ENCODE assay signal across 3 cellular contexts in the genomic region with DNA sequence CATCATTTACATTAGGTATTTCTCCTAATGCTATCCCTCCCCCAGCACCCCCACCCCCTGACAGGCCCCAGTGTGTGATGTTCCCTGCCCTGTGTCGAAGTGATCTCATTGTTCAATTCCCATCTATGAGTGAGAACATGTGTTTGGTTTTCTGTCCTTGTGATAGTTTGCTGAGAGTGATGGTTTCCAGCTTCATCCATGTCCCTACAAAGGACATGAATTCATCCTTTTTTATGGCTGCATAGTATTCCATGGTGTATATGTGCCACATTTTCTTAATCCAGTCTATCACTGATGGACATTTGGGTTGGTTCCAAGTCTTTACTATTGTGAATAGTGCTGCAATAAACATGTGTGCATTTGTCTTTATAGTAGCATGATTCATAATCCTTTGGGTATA. TPM values are rescaled to one million over a fixed set of nuclear protein-coding genes. Genes with fewer than 3 reads are reported as not detected.
DNase-seq lines count a peak whose midpoint lies in the region; ATAC-seq, FAIRE-seq and TF ChIP-seq lines count a peak whose summit lies in the region.
"Not testable (repeated sequence)": the region's sequence is repeated elsewhere in the genome, so short reads cannot be mapped to it uniquely, and the experiment has no call there.

No MANE protein-coding gene starts in this region.

- H3K4me3 ChIP-seq in HEK293 (ENCODE audit: low read depth, low read length); K562: not testable (repeated sequence)

- not testable (repeated sequence) for H3K27me3 ChIP-seq in K562 (ENCODE audit: control insufficient read depth in 2 of 2, insufficient read depth in 2 of 2, low read length in 2 of 2)

- H2AFZ ChIP-seq in K562 (ENCODE audit: low read depth, low read length) = not testable (repeated sequence)

- not testable (repeated sequence) for H3K36me3 ChIP-seq in HEK293 (ENCODE audit: control insufficient read depth in 2 of 2, insufficient read depth in 1 of 2, low read length in 2 of 2)
- H3K36me3 ChIP-seq in K562 (ENCODE audit: control insufficient read depth, insufficient read depth, low read length) = peaks cover 20% of the 10 kb centered on the region; the same call in 2 of the 3 replicates

- not testable (repeated sequence) for ATAC-seq in SK-N-SH treated with all-trans-retinoic acid at 6 μM for 48 hours, K562

- not testable (repeated sequence) for H3K9ac ChIP-seq in K562 (ENCODE audit: insufficient read depth in 1 of 2, low read depth in 2 of 2, low read length in 2 of 2)

- not testable (repeated sequence) for H3K9me1 ChIP-seq in K562 (ENCODE audit: control insufficient read depth, insufficient read depth, low read length)

- WGBS in K562 (ENCODE audit: insufficient coverage, low coverage, missing lambda C conversion rate) = 100% methylated on average over 1 of the region's 1 CpG

- not testable (repeated sequence) for H3K9me3 ChIP-seq in HEK293 (ENCODE audit: control insufficient read depth, insufficient read depth, low read depth, low read length); K562 (replicated peaks; ENCODE audit: control insufficient read depth, insufficient read depth, low read depth, low read length)

- H3K79me2 ChIP-seq in K562 (ENCODE audit: control insufficient read depth, insufficient read depth, low read length) = not testable (repeated sequence)

- in situ Hi-C loops in K562 (cut with MboI) = not testable (repeated sequence)

- not testable (repeated sequence) for TF ChIP-seq POLR2A in K562 (conservative IDR thresholded peaks at IDR 0.05)

- TF ChIP-seq RAD21 in K562 (CRISPR knock-in tag; conservative IDR thresholded peaks at IDR 0.05 in 1 of 2, IDR thresholded peaks at IDR 0.05 in 1 of 2) = not testable (repeated sequence)

- intact Hi-C loops in K562 (cut with micrococcal nuclease) = not testable (repeated sequence)

- H3K4me1 ChIP-seq in HEK293 (ENCODE audit: control insufficient read depth, insufficient read depth, low read length); K562 (replicated peaks in 1 of 2; ENCODE audit: control insufficient read depth in 2 of 2, insufficient read depth in 2 of 2, low read length in 2 of 2): not testable (repeated sequence)

- POLR2A ChIA-PET in HEK293 (lab: Yijun Ruan, JAX); K562 (lab: Yijun Ruan, JAX): not testable (repeated sequence)

- H3K4me2 ChIP-seq in K562 (ENCODE audit: insufficient read depth, low read length) = not testable (repeated sequence)

- FAIRE-seq in K562 (lab: Jason Lieb, UNC) = not testable (repeated sequence)

- H4K20me1 ChIP-seq in K562 (replicated peaks; ENCODE audit: control insufficient read depth, insufficient read depth, low read length) = not testable (repeated sequence)

- CTCF ChIA-PET in HEK293 (lab: Yijun Ruan, JAX) = interaction anchor here (0.6 to 1.2 kb wide), 2 partner anchors 166 to 344 kb away, joined by 3 read pairs; no protein-coding TSS in a partner anchor
- CTCF ChIA-PET in K562 (lab: Yijun Ruan, JAX; ENCODE audit: low intra/inter-chr PET ratio) = not testable (repeated sequence)

- not testable (repeated sequence) for TF ChIP-seq CTCF in HEK293 (tag by site-specific recombination; IDR thresholded peaks at IDR 0.05); K562 (IDR thresholded peaks at IDR 0.05 in 2 of 3, conservative IDR thresholded peaks at IDR 0.05 in 1 of 3; ENCODE audit: insufficient read depth in 2 of 3, low read depth in 1 of 3, low read length in 3 of 3)

- DNase-seq in K562 (ENCODE audit: extremely low read depth in 1 of 4, low spot score in 3 of 4) = not testable (repeated sequence)

- H3K27ac ChIP-seq in HEK293 (ENCODE audit: extremely low read depth, low read depth, low read length); K562 (ENCODE audit: extremely low read depth, low read depth, low read length): not testable (repeated sequence)

- BruUV-seq in K562 (replicated peaks; lab: Mats Ljungman, UMichigan) = not testable (repeated sequence)

- not testable (repeated sequence) for TF ChIP-seq EP300 in K562 (IDR thresholded peaks at IDR 0.05; ENCODE audit: low read length)

TF ChIP-seq in HEK293, 187 proteins besides CTCF, POLR2A, EP300 and RAD21:
- peak; percentile 88 for TF ChIP-seq ZNF146 (tag by site-specific recombination; IDR thresholded peaks at IDR 0.05)
- TF ChIP-seq, protein P1, sequence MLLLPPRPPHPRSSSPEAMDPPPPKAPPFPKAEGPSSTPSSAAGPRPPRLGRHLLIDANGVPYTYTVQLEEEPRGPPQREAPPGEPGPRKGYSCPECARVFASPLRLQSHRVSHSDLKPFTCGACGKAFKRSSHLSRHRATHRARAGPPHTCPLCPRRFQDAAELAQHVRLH (tag by site-specific recombination; IDR thresholded peaks at IDR 0.05) = peak; percentile 51; the same call in 1 of the 2 replicates

TF ChIP-seq in SK-N-SH treated with all-trans-retinoic acid at 6 μM for 48 hours, 23 proteins besides CTCF, POLR2A, EP300 and RAD21:
- 0 out of 2 replicates have a peak, but pooled peaks have one; percentile 35 for TF ChIP-seq ZNF8 (CRISPR knock-in tag; IDR thresholded peaks at IDR 0.05)

TF ChIP-seq in K562, 482 proteins besides CTCF, POLR2A, EP300 and RAD21:
- 0 out of 4 replicates have a peak, but pooled peaks of 1 of the 2 experiments have one; percentile 14 for TF ChIP-seq KDM1A (IDR thresholded peaks at IDR 0.05)
- peak; percentile 77 for TF ChIP-seq ZNF146 (CRISPR knock-in tag; IDR thresholded peaks at IDR 0.05; ENCODE audit: unreplicated experiment)
- TF ChIP-seq BCOR (IDR thresholded peaks at IDR 0.05) = 0 out of 2 replicates have a peak, but pooled peaks have one; percentile 44

RNA-seq across cellular contexts. Expression of a gene that starts 36.8 kb away (rescaled TPM):
- total RNA-seq in K562 (2011; cell fraction: chromatin; rRNA removed; ENCODE audit: low replicate concordance) = 13.1 and 25.8 TPM in 2 replicates
- 18.2 and 20.7 TPM in 2 replicates for total RNA-seq in K562 (2011; cell fraction: nucleolus; rRNA removed)
- total RNA-seq in K562 (2011; cell fraction: nucleoplasm; rRNA removed) = 22.4 and 22.6 TPM in 2 replicates
- total RNA-seq in K562 (2014; rRNA removed) (79.7 and 197 TPM in 2 replicates), K562 (2014; rRNA removed; fragmentation: Illumina TruSeq; extraction: Trizol) (88.4 and 99.1 TPM in 2 replicates), K562 (2015; rRNA removed; fragmentation: Illumina TruSeq; extraction: Trizol) (81.0 and 88.0 TPM in 2 replicates), K562 (2021) (70.2 and 70.4 TPM in 2 replicates)
- polyA plus RNA-seq in K562 (2011; rRNA removed) (147 and 160 TPM in 2 replicates), K562 (2014; fragmentation: Illumina TruSeq; extraction: Trizol) (170 and 183 TPM in 2 replicates), K562 (2014; fragmentation: Nextera tagmentation; extraction: Ambion mirVana) (10 to 100 TPM; 38.1 to 60.3 TPM), K562 (2014; rRNA removed) (128 and 146 TPM in 2 replicates)
- polyA plus RNA-seq in K562 (2011; cell fraction: cytosol; rRNA removed) = 37.7 and 80.5 TPM in 2 replicates
- polyA plus RNA-seq in K562 (2011; cell fraction: nucleus; rRNA removed) = 30.9 and 63.2 TPM in 2 replicates
- polyA plus RNA-seq in K562 (2012) = 81.2 and 106 TPM in 2 replicates
- 70.9 and 88.0 TPM in 2 replicates for polyA minus RNA-seq in K562 (2011; rRNA and poly(A)+ RNA removed)
- 22.1 and 25.0 TPM in 2 replicates for polyA minus RNA-seq in K562 (2011; cell fraction: cytosol; rRNA and poly(A)+ RNA removed)
- 16.6 and 31.0 TPM in 2 replicates for polyA minus RNA-seq in K562 (2011; cell fraction: nucleus; rRNA and poly(A)+ RNA removed)
